Comparison of ENCODE assay signal across 7 cellular contexts in the genomic region with DNA sequence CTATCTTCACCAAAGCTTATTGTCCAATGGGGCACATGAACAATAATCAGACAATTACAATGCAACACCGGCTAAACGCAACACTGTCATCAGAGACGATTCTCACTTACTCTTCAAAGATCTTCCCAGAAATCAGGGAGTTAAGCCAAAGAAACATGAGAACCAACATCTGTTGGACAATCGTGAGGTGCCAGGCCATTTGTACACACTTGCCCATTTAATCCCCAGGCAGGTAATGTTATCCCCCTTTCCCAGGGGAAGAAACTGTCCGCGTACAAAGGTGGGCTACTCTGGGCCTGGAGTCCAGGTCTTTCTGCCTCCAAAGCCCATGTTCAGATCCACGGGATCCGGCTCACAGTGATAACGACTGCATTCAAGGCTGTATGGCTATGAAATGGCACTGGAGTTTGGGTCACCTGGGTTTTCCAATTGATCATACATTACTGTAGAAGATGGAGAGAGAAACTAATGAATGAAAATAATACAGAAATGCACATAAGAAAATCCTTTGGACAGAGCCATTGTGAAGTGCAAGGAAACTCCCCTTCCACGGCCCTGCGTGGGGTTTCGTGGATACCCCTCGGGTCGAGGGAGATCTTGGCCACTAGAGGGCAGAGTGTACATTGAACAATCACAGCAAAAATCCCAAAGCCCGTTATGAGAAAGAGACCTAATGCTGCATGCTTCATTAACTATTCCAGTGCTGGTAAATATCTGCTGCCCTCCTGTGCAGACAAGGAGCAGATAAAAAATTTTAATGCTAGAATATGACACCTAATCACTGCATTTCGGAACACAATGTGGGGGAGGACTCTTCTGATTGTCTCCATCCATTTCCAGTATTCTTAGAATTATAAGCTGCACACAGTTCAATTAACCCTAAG.
DNase-seq lines count a peak whose midpoint lies in the region; TF ChIP-seq lines count a peak whose summit lies in the region.

No MANE protein-coding gene starts in this region.

- H3K36me3 ChIP-seq in Peyer's patch: no peaks in the 10 kb centered on the region

- no peaks in the 10 kb centered on the region for H3K4me1 Mint-ChIP-seq in activated naive CD4-positive, alpha-beta T cell treated with anti-CD3 and anti-CD28 coated beads for 36 hours (ENCODE audit: low read depth)
- H3K4me1 Mint-ChIP-seq in glutamatergic neuron (ENCODE audit: low read depth, unreplicated experiment): peaks cover 2% of the 10 kb centered on the region

- TF ChIP-seq POLR2A in Peyer's patch (IDR thresholded peaks at IDR 0.05): no peak

- intact Hi-C loops in activated naive CD4-positive, alpha-beta T cell treated with anti-CD3 and anti-CD28 coated beads for 36 hours (cut with micrococcal nuclease): loop anchor here (1.0 to 5.0 kb wide), 5 partner anchors 203 to 484 kb away; no protein-coding TSS in a partner anchor

- in situ Hi-C loops in KBM-7 (cut with MboI; ENCODE audit: low pct_unique_long_range_greater_than_20kb, low sequenced_read_pairs): loop anchor here (25.0 kb wide), 2 partner anchors 398 to 473 kb away; no protein-coding TSS in a partner anchor

- TF ChIP-seq CTCF in GM12872 (IDR thresholded peaks at IDR 0.05; ENCODE audit: insufficient read depth, low read depth, low read length) (peak; percentile 81), Peyer's patch (IDR thresholded peaks at IDR 0.05) (peak in 5 of 6 experiments; percentile 13 to 73 (median 69)), glutamatergic neuron (IDR thresholded peaks at IDR 0.05; ENCODE audit: partially characterized antibody, unreplicated experiment) (peak; percentile 92), retinal pigment epithelial cell (conservative IDR thresholded peaks at IDR 0.05; ENCODE audit: low read depth, low read length) (peak; percentile 80)

- H3K9me3 Mint-ChIP-seq in activated naive CD4-positive, alpha-beta T cell treated with anti-CD3 and anti-CD28 coated beads for 36 hours: no peaks in the 10 kb centered on the region
- no peaks in the 10 kb centered on the region for H3K9me3 Mint-ChIP-seq in glutamatergic neuron (ENCODE audit: unreplicated experiment)

- H3K27ac Mint-ChIP-seq in activated naive CD4-positive, alpha-beta T cell treated with anti-CD3 and anti-CD28 coated beads for 36 hours: no peak overlapping the region
- no peak overlapping the region for H3K27ac Mint-ChIP-seq in glutamatergic neuron (ENCODE audit: unreplicated experiment)

- DNase-seq in KBM-7: peak; percentile 55
- DNase-seq in Peyer's patch: peak in 1 of 3 donors; percentile 71
- DNase-seq in activated naive CD4-positive, alpha-beta T cell treated with anti-CD3 and anti-CD28 coated beads for 36 hours: peak; percentile 61
- peak; percentile 69 for DNase-seq in glutamatergic neuron
- peak; percentile 10 for DNase-seq in retinal pigment epithelial cell (ENCODE audit: low read depth)
- DNase-seq in ecto neural progenitor cell (ENCODE audit: low spot score): no peak

- H3K27ac ChIP-seq in Peyer's patch: no peak overlapping the region

- CTCF ChIA-PET in activated naive CD4-positive, alpha-beta T cell treated with anti-CD3 and anti-CD28 coated beads for 36 hours (lab: Charles Lee): interaction anchor here (0.6 to 2.0 kb wide), 15 partner anchors 10 to 486 kb away, joined by 3 to 14 read pairs (median 3); no protein-coding TSS in a partner anchor

- H3K4me1 ChIP-seq in Peyer's patch: no peaks in the 10 kb centered on the region

- H3K4me3 Mint-ChIP-seq in activated naive CD4-positive, alpha-beta T cell treated with anti-CD3 and anti-CD28 coated beads for 36 hours: no peak overlapping the region
- no peak overlapping the region for H3K4me3 Mint-ChIP-seq in glutamatergic neuron (ENCODE audit: unreplicated experiment)

- H3K27me3 ChIP-seq in Peyer's patch: no peaks in the 10 kb centered on the region

- no peaks in the 10 kb centered on the region for H3K36me3 Mint-ChIP-seq in activated naive CD4-positive, alpha-beta T cell treated with anti-CD3 and anti-CD28 coated beads for 36 hours (ENCODE audit: low read depth)
- no peaks in the 10 kb centered on the region for H3K36me3 Mint-ChIP-seq in glutamatergic neuron (ENCODE audit: unreplicated experiment)

- H3K27me3 Mint-ChIP-seq in activated naive CD4-positive, alpha-beta T cell treated with anti-CD3 and anti-CD28 coated beads for 36 hours (ENCODE audit: low read depth): no peaks in the 10 kb centered on the region
- no peaks in the 10 kb centered on the region for H3K27me3 Mint-ChIP-seq in glutamatergic neuron (ENCODE audit: unreplicated experiment)

- no peaks in the 10 kb centered on the region for H3K9me3 ChIP-seq in Peyer's patch

- H3K4me3 ChIP-seq in Peyer's patch: no peak overlapping the region
- no peak overlapping the region for H3K4me3 ChIP-seq in retinal pigment epithelial cell (ENCODE audit: low read length)
